In the genomic region with DNA sequence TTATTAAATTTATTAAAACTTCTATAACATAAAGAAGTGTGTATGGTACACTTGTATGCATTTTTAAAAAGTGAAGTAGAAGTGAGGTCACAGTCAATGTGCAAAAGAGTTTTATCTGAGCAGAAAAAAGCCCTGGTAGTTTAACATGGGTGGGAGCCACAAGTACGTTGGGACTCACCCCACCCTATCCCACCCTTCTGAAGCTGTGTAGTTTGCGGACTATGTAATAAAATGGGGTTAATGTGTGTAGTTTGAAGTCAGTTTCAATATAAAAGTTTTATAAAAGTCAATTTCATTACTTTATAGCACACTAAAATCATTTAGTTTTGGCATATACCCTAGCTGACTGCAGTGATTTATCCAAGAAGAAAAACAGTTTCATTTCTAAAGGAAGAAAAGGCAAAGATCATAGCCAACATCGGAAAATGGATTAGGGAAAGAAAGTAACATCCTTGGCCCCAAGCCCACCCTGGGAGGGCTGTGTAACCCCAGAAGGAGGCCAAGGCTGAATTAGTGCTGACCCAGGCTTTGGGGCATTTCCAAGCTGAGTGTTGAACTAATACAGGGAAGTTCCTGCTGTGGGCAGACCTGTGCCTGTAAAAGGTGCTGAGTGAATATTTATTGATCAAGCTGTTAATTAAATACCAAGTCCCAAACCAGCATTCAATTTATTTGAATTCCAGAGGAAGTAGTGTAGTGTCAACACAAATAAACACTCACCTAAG, we compare ENCODE assay signal across 18 cellular contexts.
DNase-seq lines count a peak whose midpoint lies in the region; ATAC-seq and TF ChIP-seq lines count a peak whose summit lies in the region.
"Had no signal": no experiment of that assay in that cellular context is flagged by ENCODE, and none has a peak within 500 bp of the region (broad histone marks: within the 10 kb centered on the region; RNA-seq: fewer than 3 reads in every experiment).

No MANE protein-coding gene starts in this region.

- H3K27ac ChIP-seq in body of pancreas, result no peak overlapping the region
- no peak overlapping the region for H3K27ac ChIP-seq in prostate gland
- H3K27ac ChIP-seq: HL-60 had no signal

- H3K4me1 ChIP-seq in body of pancreas (peaks cover 6% of the 10 kb centered on the region), prostate gland (replicated peaks) (no peaks in the 10 kb centered on the region)

- intact Hi-C loops in body of pancreas (cut with DNase I), result no loop called here
- intact Hi-C loops in left colon (cut with DNase I, micrococcal nuclease), result no loop called here
- intact Hi-C loops in prostate gland (cut with DNase I), result no loop called here

- ATAC-seq in body of pancreas (peak; percentile 33), left colon (peak; percentile 80), HG03196 (IDR thresholded peaks at IDR 0.05; ENCODE audit: unreplicated experiment) (no peak)
- ATAC-seq: Panc1 had no signal

- H3K9me3 ChIP-seq in body of pancreas (no peaks in the 10 kb centered on the region), prostate gland (no peaks in the 10 kb centered on the region)

- DNase-seq in body of pancreas, result no peak
- peak; percentile 68 to 74 for DNase-seq in left colon
- DNase-seq in prostate gland (ENCODE audit: low spot score), result peak; percentile 55
- DNase-seq in kidney tubule cell (ENCODE audit: low spot score), result no peak
- DNase-seq in NCI-H82 treated with DMSO at 0.1 percent for 48 hours (lab: John Stamatoyannopoulos, UW; ENCODE audit: unreplicated experiment), result no peak
- no peak for DNase-seq in activated effector memory CD4-positive, alpha-beta T cell treated with anti-CD3 and anti-CD28 coated beads, Interleukin-2, amount 50 U/mL, for 16 hours
- DNase-seq: CD4-positive, CD25-positive, alpha-beta regulatory T cell; DMS79 treated with DMSO at 0.1 percent for 48 hours; KBM-7; NCI-H1092 treated with DMSO at 0.1 percent for 48 hours; NCI-H1436 treated with DMSO at 0.1 percent for 48 hours; NCI-H1930; NCI-H510A treated with DMSO at 0.1 percent for 48 hours; NCI-H748 treated with DMSO at 0.1 percent for 48 hours; NK-92 treated with Interleukin-12 subunit alpha and Interleukin-12 subunit beta, amount 100 ng/mL, for 24 hours had no signal

- TF ChIP-seq CTCF in body of pancreas (IDR thresholded peaks at IDR 0.05) (no peak), prostate gland (IDR thresholded peaks at IDR 0.05) (no peak)

- no peaks in the 10 kb centered on the region for H3K27me3 ChIP-seq in body of pancreas
- no peaks in the 10 kb centered on the region for H3K27me3 ChIP-seq in prostate gland (replicated peaks; ENCODE audit: insufficient read depth)

- no peak overlapping the region for H3K4me3 ChIP-seq in body of pancreas
- no peak overlapping the region for H3K4me3 ChIP-seq in prostate gland

- TF ChIP-seq POLR2A in body of pancreas (IDR thresholded peaks at IDR 0.05) (no peak), prostate gland (IDR thresholded peaks at IDR 0.05) (no peak)

- H3K36me3 ChIP-seq in body of pancreas (replicated peaks in 1 of 2; ENCODE audit: insufficient read depth in 1 of 2, low read depth in 2 of 2) (no peaks in the 10 kb centered on the region), prostate gland (no peaks in the 10 kb centered on the region)

- 50 to 52% methylated on average over 3 of the region's 3 CpGs for WGBS in body of pancreas, 2 donors
- 14% methylated on average over 3 of the region's 3 CpGs for WGBS in prostate gland

Comparison
In these comparisons a context has a peak if more than half of its experiments do, and no peak if none do; other contexts are left out.
1. DNase-seq: peak in left colon (2 of 2) and prostate gland (single experiment); none in body of pancreas (0 of 4), kidney tubule cell (single experiment), NCI-H82 treated with DMSO at 0.1 percent for 48 hours (single experiment) and activated effector memory CD4-positive, alpha-beta T cell treated with anti-CD3 and anti-CD28 coated beads, Interleukin-2, amount 50 U/mL, for 16 hours (single experiment).